20 cellular contexts compared by ENCODE assay signal in genomic region chr14:22456986-22457594, GRCh38.
DNase-seq lines count a peak whose midpoint lies in the region; ATAC-seq and TF ChIP-seq lines count a peak whose summit lies in the region.
"Had no signal": no experiment of that assay in that cellular context is flagged by ENCODE, and none has a peak within 500 bp of the region (broad histone marks: within the 10 kb centered on the region; RNA-seq: fewer than 3 reads in every experiment).

No MANE protein-coding gene starts in this region.

- no peaks in the 10 kb centered on the region for H3K27me3 Mint-ChIP-seq in activated T-cell treated with anti-CD3 and anti-CD28 coated beads, Interleukin-2, amount 50 U/mL, for 72 hours (ENCODE audit: low read depth)
- peaks cover 2 to 24% (median 15%) of the 10 kb centered on the region in 3 donors for H3K27me3 Mint-ChIP-seq in immature natural killer cell (ENCODE audit: low read depth in 3 of 3)
- H3K27me3 Mint-ChIP-seq: B cell; CD4-positive, alpha-beta memory T cell had no signal

- ATAC-seq in activated T-cell treated with anti-CD3 and anti-CD28 coated beads, Interleukin-2, amount 50 U/mL, for 72 hours (replicated peaks in 1 of 2) = no peak
- ATAC-seq in GM18517 (IDR thresholded peaks at IDR 0.05; ENCODE audit: unreplicated experiment) (no peak), HG02885 (IDR thresholded peaks at IDR 0.05; ENCODE audit: poor library complexity, unreplicated experiment) (no peak)
- ATAC-seq: GM23338, PC-3 had no signal

- H3K9me3 Mint-ChIP-seq in activated T-cell treated with anti-CD3 and anti-CD28 coated beads, Interleukin-2, amount 50 U/mL, for 72 hours = no peaks in the 10 kb centered on the region
- H3K9me3 Mint-ChIP-seq in immature natural killer cell = no peaks in the 10 kb centered on the region
- H3K9me3 Mint-ChIP-seq: CD4-positive, alpha-beta memory T cell; GM23338 had no signal

- no peaks in the 10 kb centered on the region for H3K4me1 Mint-ChIP-seq in activated T-cell treated with anti-CD3 and anti-CD28 coated beads, Interleukin-2, amount 50 U/mL, for 72 hours (ENCODE audit: low read depth)
- H3K4me1 Mint-ChIP-seq in immature natural killer cell = peaks cover 95 to 100% of the 10 kb centered on the region in 2 donors
- H3K4me1 Mint-ChIP-seq: CD4-positive, alpha-beta memory T cell; GM23338 had no signal

- peak overlapping the region; percentile 55 for H3K27ac ChIP-seq in HL-60 (replicated peaks)
- H3K27ac ChIP-seq: KMS-11 had no signal

- TF ChIP-seq CTCF in HL-60 (IDR thresholded peaks at IDR 0.05; ENCODE audit: insufficient read depth, low read length) = no peak

- DNase-seq in activated T-cell treated with anti-CD3 and anti-CD28 coated beads, Interleukin-2, amount 50 U/mL, for 72 hours = no peak
- DNase-seq in activated T-cell treated with anti-CD3 and anti-CD28 coated beads, Interleukin-2, amount 50 U/mL, for 48 hours = no peak
- DNase-seq in HL-60 (ENCODE audit: low read depth in 1 of 2, low spot score in 1 of 2) (peak in 1 of 2 experiments; percentile 65), OCI-M1 (lab: John Stamatoyannopoulos, UW) (peak; percentile 41), immature natural killer cell (no peak), NCI-H446 treated with DMSO at 0.1 percent for 48 hours (lab: John Stamatoyannopoulos, UW) (no peak)
- DNase-seq: ACHN; CD4-positive, alpha-beta memory T cell; DMS79; MM.1S; NCI-H1436 treated with DMSO at 0.1 percent for 48 hours; NCI-H2081; NCI-H2227 treated with DMSO at 0.1 percent for 48 hours; NCI-H526 treated with DMSO at 0.1 percent for 48 hours; PC-3 had no signal

- H3K27me3 ChIP-seq in HL-60 (ENCODE audit: insufficient read depth, poor library complexity, severe bottlenecking) = no peaks in the 10 kb centered on the region

- peak overlapping the region; percentile 27 to 43 for H3K4me3 Mint-ChIP-seq in activated T-cell treated with anti-CD3 and anti-CD28 coated beads, Interleukin-2, amount 50 U/mL, for 72 hours
- peak overlapping the region; percentile 93 to 100 (median 99) for H3K4me3 Mint-ChIP-seq in immature natural killer cell
- H3K4me3 Mint-ChIP-seq: B cell, GM23338 had no signal

- no peaks in the 10 kb centered on the region for H3K36me3 Mint-ChIP-seq in activated T-cell treated with anti-CD3 and anti-CD28 coated beads, Interleukin-2, amount 50 U/mL, for 72 hours (ENCODE audit: insufficient read depth in 2 of 2)
- H3K36me3 Mint-ChIP-seq in immature natural killer cell = peaks cover 64 to 83% (median 75%) of the 10 kb centered on the region in 3 donors
- H3K36me3 Mint-ChIP-seq: CD4-positive, alpha-beta memory T cell had no signal

- H3K4me3 ChIP-seq in HL-60 (replicated peaks; ENCODE audit: insufficient read depth, low read length) = no peak overlapping the region
- H3K4me3 ChIP-seq: GM23338 had no signal

- peak overlapping the region; percentile 81 for H3K27ac Mint-ChIP-seq in activated T-cell treated with anti-CD3 and anti-CD28 coated beads, Interleukin-2, amount 50 U/mL, for 72 hours
- peak overlapping the region; percentile 94 to 100 (median 96) for H3K27ac Mint-ChIP-seq in immature natural killer cell
- H3K27ac Mint-ChIP-seq: B cell; CD4-positive, alpha-beta memory T cell; GM23338 had no signal
